In genomic region chr2:182552785-182553184, GRCh38 we compare ENCODE assay signal across 6 cellular contexts.
DNase-seq lines count a peak whose midpoint lies in the region; ATAC-seq and TF ChIP-seq lines count a peak whose summit lies in the region.
"Not testable (repeated sequence)": the region's sequence is repeated elsewhere in the genome, so short reads cannot be mapped to it uniquely, and the experiment has no call there.

No MANE protein-coding gene starts in this region.

- H3K4me2 ChIP-seq in KMS-11 = not testable (repeated sequence)

- peaks cover 27% of the 10 kb centered on the region for H3K4me1 ChIP-seq in KMS-11 (ENCODE audit: low read depth, poor library complexity, severe bottlenecking)

- TF ChIP-seq CTCF in KMS-11 (conservative IDR thresholded peaks at IDR 0.05; ENCODE audit: low read depth, low read length); neural crest cell (conservative IDR thresholded peaks at IDR 0.05): not testable (repeated sequence)

- not testable (repeated sequence) for H4K20me1 ChIP-seq in KMS-11 (ENCODE audit: insufficient read depth)

- not testable (repeated sequence) for H3K4me3 Mint-ChIP-seq in neural crest cell

- intact Hi-C loops in Right ventricle myocardium superior (cut with DNase I) = not testable (repeated sequence)

- peak overlapping the region; percentile 67; the same call in 1 of the 2 replicates for H2AFZ ChIP-seq in KMS-11 (ENCODE audit: low read depth)

- peak overlapping the region; percentile 48 for H3K27ac Mint-ChIP-seq in neural crest cell (ENCODE audit: unreplicated experiment)

- ATAC-seq in Right ventricle myocardium superior (ENCODE audit: poor library complexity) = not testable (repeated sequence)

- H3K9me3 Mint-ChIP-seq in neural crest cell = not testable (repeated sequence)

- H3K36me3 ChIP-seq in KMS-11 (ENCODE audit: insufficient read depth) = not testable (repeated sequence)

- DNase-seq in Right ventricle myocardium superior (peak; percentile 17), substantia nigra (lab: John Stamatoyannopoulos, UW) (peak in 1 of 49 donors; percentile 6)
- not testable (repeated sequence) for DNase-seq in neural crest cell (ENCODE audit: low read depth, low spot score)

- not testable (repeated sequence) for H3K27me3 Mint-ChIP-seq in neural crest cell (ENCODE audit: low read depth)

- H3K79me2 ChIP-seq in KMS-11 (ENCODE audit: insufficient read depth, low read depth) = not testable (repeated sequence)

- not testable (repeated sequence) for H3K27me3 ChIP-seq in KMS-11 (ENCODE audit: insufficient read depth, low read depth)

- peaks cover 21% of the 10 kb centered on the region for H3K4me1 Mint-ChIP-seq in neural crest cell

- not testable (repeated sequence) for H3K4me3 ChIP-seq in KMS-11 (IDR thresholded peaks at IDR 0.05; ENCODE audit: insufficient read depth, low read depth, low read length)

- not testable (repeated sequence) for H3K9ac ChIP-seq in KMS-11

- H3K27ac ChIP-seq in KMS-11 = peak overlapping the region; percentile 93; the same call in 1 of the 2 replicates
- H3K27ac ChIP-seq in angular gyrus (ENCODE audit: low read depth, low read length) = peak overlapping the region; percentile 95
- H3K27ac ChIP-seq in cingulate gyrus (ENCODE audit: low read depth, low read length) = peak overlapping the region; percentile 95
- H3K27ac ChIP-seq in substantia nigra (ENCODE audit: low read depth, low read length, poor library complexity, severe bottlenecking) = peak overlapping the region; percentile 84

- not testable (repeated sequence) for H3K36me3 Mint-ChIP-seq in neural crest cell (ENCODE audit: low read depth)
